Comparison of ENCODE assay signal across 20 cellular contexts in the genomic region with DNA sequence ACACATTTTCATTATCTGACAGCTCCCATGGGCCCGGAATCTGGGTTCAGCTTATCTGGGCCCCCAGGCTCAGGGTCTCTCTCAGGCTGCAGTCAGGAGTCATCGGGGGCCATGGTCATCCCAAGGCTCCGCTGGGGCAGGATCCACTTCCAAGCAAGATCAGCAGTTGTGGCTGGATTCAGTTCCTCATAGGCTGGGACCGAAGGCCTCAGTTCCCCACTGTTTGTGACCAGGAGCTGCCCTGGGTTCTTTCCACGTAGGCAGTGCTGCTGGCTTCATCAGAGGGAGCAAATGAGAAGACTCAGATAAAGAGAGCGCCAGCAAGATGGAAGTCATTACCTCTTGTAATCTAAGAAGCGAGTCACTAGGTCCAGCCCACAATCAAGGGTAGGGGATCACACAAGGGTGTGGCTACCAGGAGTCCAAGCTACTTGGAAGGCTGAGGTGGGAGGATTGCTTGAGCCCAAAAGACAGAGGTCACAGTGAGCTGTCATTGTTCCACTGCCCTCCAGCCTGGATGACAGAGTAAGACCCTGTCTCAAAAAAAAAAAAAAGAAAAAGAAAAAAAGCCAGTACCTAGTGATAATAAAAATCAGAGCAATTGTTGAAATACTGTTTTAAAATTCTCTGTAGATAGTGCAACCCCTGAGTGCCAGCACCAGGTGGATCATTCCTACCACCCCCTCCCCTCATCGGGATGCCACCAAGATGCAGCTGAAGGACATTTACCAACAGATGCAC.
DNase-seq lines count a peak whose midpoint lies in the region; ATAC-seq and TF ChIP-seq lines count a peak whose summit lies in the region.
"Had no signal": no experiment of that assay in that cellular context is flagged by ENCODE, and none has a peak within 500 bp of the region (broad histone marks: within the 10 kb centered on the region; RNA-seq: fewer than 3 reads in every experiment).

No MANE protein-coding gene starts in this region.

- H3K4me1 ChIP-seq in BLaER1 treated with 17β-estradiol and CSF1 and Interleukin-3, amounts not matched to agents 10 nM and 100 nM = peaks cover 16 to 60% (median 39%) of the 10 kb centered on the region in 10 experiments
- peaks cover 10% of the 10 kb centered on the region for H3K4me1 ChIP-seq in psoas muscle

- H3K27ac Mint-ChIP-seq in activated T-helper 1 cell treated with anti-CD3 and anti-CD28 coated beads, Interleukin-12 subunit alpha, Interleukin-12 subunit beta, Interleukin-2, Interleukin-4 antibody, amounts not matched to agents 30 ng/mL and 10 ng/mL and 1 ng/mL, durations not matched to agents 14 hours and 24 hours and 36 hours = peak overlapping the region; percentile 11
- peak overlapping the region; percentile 67 to 80 for H3K27ac Mint-ChIP-seq in natural killer cell
- H3K27ac Mint-ChIP-seq: activated CD8-positive, alpha-beta T cell treated with anti-CD3 and anti-CD28 coated beads, Interleukin-2, amount 10 ng/mL, durations not matched to agents 7 days and 5 days; activated naive CD8-positive, alpha-beta T cell treated with anti-CD3 and anti-CD28 coated beads for 36 hours; brain; HFFc6 had no signal

- no peaks in the 10 kb centered on the region for H3K9me3 Mint-ChIP-seq in activated T-helper 1 cell treated with anti-CD3 and anti-CD28 coated beads, Interleukin-12 subunit alpha, Interleukin-12 subunit beta, Interleukin-2, Interleukin-4 antibody, amounts not matched to agents 30 ng/mL and 10 ng/mL and 1 ng/mL, durations not matched to agents 14 hours and 24 hours and 36 hours
- no peaks in the 10 kb centered on the region for H3K9me3 Mint-ChIP-seq in natural killer cell
- H3K9me3 Mint-ChIP-seq: activated naive CD8-positive, alpha-beta T cell treated with anti-CD3 and anti-CD28 coated beads for 36 hours; brain; HFFc6 had no signal

- H3K4me1 Mint-ChIP-seq in activated T-helper 1 cell treated with anti-CD3 and anti-CD28 coated beads, Interleukin-12 subunit alpha, Interleukin-12 subunit beta, Interleukin-2, Interleukin-4 antibody, amounts not matched to agents 30 ng/mL and 10 ng/mL and 1 ng/mL, durations not matched to agents 14 hours and 24 hours and 36 hours (ENCODE audit: low read depth) = peaks cover 34% of the 10 kb centered on the region
- peaks cover 32 to 46% of the 10 kb centered on the region in 2 donors for H3K4me1 Mint-ChIP-seq in natural killer cell
- H3K4me1 Mint-ChIP-seq: brain had no signal

- H4K20me1 ChIP-seq in BLaER1 treated with 17β-estradiol and CSF1 and Interleukin-3, amounts not matched to agents 10 nM and 100 nM = no peaks in the 10 kb centered on the region

- intact Hi-C loops in activated T-helper 1 cell treated with anti-CD3 and anti-CD28 coated beads, Interleukin-12 subunit alpha, Interleukin-12 subunit beta, Interleukin-2, Interleukin-4 antibody, amounts not matched to agents 30 ng/mL and 10 ng/mL and 1 ng/mL, durations not matched to agents 14 hours and 24 hours and 36 hours (cut with micrococcal nuclease) = no loop called here
- intact Hi-C loops in natural killer cell (cut with micrococcal nuclease) = no loop called here
- intact Hi-C loops in psoas muscle (cut with DNase I) = no loop called here
- intact Hi-C loops in Right ventricle myocardium inferior (cut with DNase I) = no loop called here

- H3K4me3 Mint-ChIP-seq in activated T-helper 1 cell treated with anti-CD3 and anti-CD28 coated beads, Interleukin-12 subunit alpha, Interleukin-12 subunit beta, Interleukin-2, Interleukin-4 antibody, amounts not matched to agents 30 ng/mL and 10 ng/mL and 1 ng/mL, durations not matched to agents 14 hours and 24 hours and 36 hours = no peak overlapping the region
- H3K4me3 Mint-ChIP-seq in natural killer cell = no peak overlapping the region
- H3K4me3 Mint-ChIP-seq: activated CD8-positive, alpha-beta T cell treated with anti-CD3 and anti-CD28 coated beads, Interleukin-2, amount 10 ng/mL, durations not matched to agents 7 days and 5 days; activated naive CD8-positive, alpha-beta T cell treated with anti-CD3 and anti-CD28 coated beads for 36 hours; brain; HFFc6 had no signal

- DNase-seq in HFF-Myc (ENCODE audit: extremely low read depth, low read depth) (peak; percentile 29), natural killer cell (no peak), psoas muscle (no peak), Right ventricle myocardium inferior (ENCODE audit: missing footprints) (no peak), dermis blood vessel endothelial cell (no peak)
- DNase-seq in activated T-helper 1 cell treated with anti-CD3 and anti-CD28 coated beads, Interleukin-12 subunit alpha, Interleukin-12 subunit beta, Interleukin-2, Interleukin-4 antibody, amounts not matched to agents 30 ng/mL and 10 ng/mL and 1 ng/mL, durations not matched to agents 14 hours and 24 hours and 36 hours (ENCODE audit: low spot score) = no peak
- DNase-seq: activated CD8-positive, alpha-beta T cell treated with anti-CD3 and anti-CD28 coated beads, Interleukin-2, amount 10 ng/mL, durations not matched to agents 7 days and 5 days; activated naive CD8-positive, alpha-beta T cell treated with anti-CD3 and anti-CD28 coated beads for 36 hours; HFFc6; Kasumi-1; left cardiac atrium; mucosa of descending colon; NCI-H1105; stomach had no signal

- H3K9ac ChIP-seq in BLaER1 treated with 17β-estradiol and CSF1 and Interleukin-3, amounts not matched to agents 10 nM and 100 nM = no peak overlapping the region

- H3K36me3 Mint-ChIP-seq in activated T-helper 1 cell treated with anti-CD3 and anti-CD28 coated beads, Interleukin-12 subunit alpha, Interleukin-12 subunit beta, Interleukin-2, Interleukin-4 antibody, amounts not matched to agents 30 ng/mL and 10 ng/mL and 1 ng/mL, durations not matched to agents 14 hours and 24 hours and 36 hours (ENCODE audit: low read depth) = peaks cover 30% of the 10 kb centered on the region
- peaks cover 12% of the 10 kb centered on the region for H3K36me3 Mint-ChIP-seq in natural killer cell
- H3K36me3 Mint-ChIP-seq: brain had no signal

- H3K9me3 ChIP-seq in BLaER1 treated with 17β-estradiol and CSF1 and Interleukin-3, amounts not matched to agents 10 nM and 100 nM (replicated peaks in 1 of 11) = 0 out of 22 replicates have a peak, but pooled peaks cover 0 to 3% (median 0%) of the 10 kb centered on the region in 11 experiments
- H3K9me3 ChIP-seq in psoas muscle = no peaks in the 10 kb centered on the region
- H3K9me3 ChIP-seq: gastroesophageal sphincter, mucosa of descending colon, stomach had no signal

- H3K36me3 ChIP-seq in BLaER1 treated with 17β-estradiol and CSF1 and Interleukin-3, amounts not matched to agents 10 nM and 100 nM = no peaks in the 10 kb centered on the region
- no peaks in the 10 kb centered on the region for H3K36me3 ChIP-seq in psoas muscle (ENCODE audit: insufficient read depth in 1 of 2, low read depth in 1 of 2)
- H3K36me3 ChIP-seq: gastroesophageal sphincter, stomach had no signal

- H3K27me3 Mint-ChIP-seq in activated T-helper 1 cell treated with anti-CD3 and anti-CD28 coated beads, Interleukin-12 subunit alpha, Interleukin-12 subunit beta, Interleukin-2, Interleukin-4 antibody, amounts not matched to agents 30 ng/mL and 10 ng/mL and 1 ng/mL, durations not matched to agents 14 hours and 24 hours and 36 hours (ENCODE audit: insufficient read depth) = no peaks in the 10 kb centered on the region
- no peaks in the 10 kb centered on the region for H3K27me3 Mint-ChIP-seq in natural killer cell (ENCODE audit: low read depth in 2 of 2)
- H3K27me3 Mint-ChIP-seq: activated naive CD8-positive, alpha-beta T cell treated with anti-CD3 and anti-CD28 coated beads for 36 hours had no signal

- H3K4me3 ChIP-seq in BLaER1 treated with 17β-estradiol and CSF1 and Interleukin-3, amounts not matched to agents 10 nM and 100 nM = no peak overlapping the region
- H3K4me3 ChIP-seq in HFF-Myc (replicated peaks; ENCODE audit: low read depth, low read length) = no peak overlapping the region
- no peak overlapping the region for H3K4me3 ChIP-seq in psoas muscle
- H3K4me3 ChIP-seq: coronary artery, gastroesophageal sphincter, mucosa of descending colon, stomach had no signal

- no peaks in the 10 kb centered on the region for H3K27me3 ChIP-seq in BLaER1 treated with 17β-estradiol and CSF1 and Interleukin-3, amounts not matched to agents 10 nM and 100 nM
- no peaks in the 10 kb centered on the region for H3K27me3 ChIP-seq in psoas muscle (ENCODE audit: insufficient read depth in 3 of 3, low read length in 2 of 3)
- H3K27me3 ChIP-seq: gastroesophageal sphincter, stomach had no signal

- 92 to 93% (median 92%) methylated on average over 8 of the region's 8 CpGs for WGBS in psoas muscle, 3 donors

- peak overlapping the region in 1 of 11 experiments; percentile 24; a peak in 1 of 22 replicates for H3K27ac ChIP-seq in BLaER1 treated with 17β-estradiol and CSF1 and Interleukin-3, amounts not matched to agents 10 nM and 100 nM
- H3K27ac ChIP-seq in psoas muscle = no peak overlapping the region
- H3K27ac ChIP-seq: coronary artery, gastroesophageal sphincter, stomach, VCaP had no signal

- ATAC-seq in natural killer cell (no peak), psoas muscle (no peak), Right ventricle myocardium inferior (no peak), HG02938 (IDR thresholded peaks at IDR 0.05; ENCODE audit: unreplicated experiment) (no peak)
- ATAC-seq: activated CD8-positive, alpha-beta T cell treated with anti-CD3 and anti-CD28 coated beads, Interleukin-2, amount 10 ng/mL, durations not matched to agents 7 days and 5 days; gastroesophageal sphincter; left cardiac atrium; mucosa of descending colon had no signal

- H3K4me2 ChIP-seq in BLaER1 treated with 17β-estradiol and CSF1 and Interleukin-3, amounts not matched to agents 10 nM and 100 nM = peak overlapping the region; percentile 7 to 77 (median 57); a peak in 19 of 22 replicates

- TF ChIP-seq CTCF in HFF-Myc (IDR thresholded peaks at IDR 0.05; ENCODE audit: low read depth, low read length, missing control alignments) = no peak
- TF ChIP-seq CTCF in natural killer cell (IDR thresholded peaks at IDR 0.05) = no peak
- TF ChIP-seq CTCF in psoas muscle (IDR thresholded peaks at IDR 0.05) = no peak
